ENCODE assay signal across 24 cellular contexts in the genomic region with DNA sequence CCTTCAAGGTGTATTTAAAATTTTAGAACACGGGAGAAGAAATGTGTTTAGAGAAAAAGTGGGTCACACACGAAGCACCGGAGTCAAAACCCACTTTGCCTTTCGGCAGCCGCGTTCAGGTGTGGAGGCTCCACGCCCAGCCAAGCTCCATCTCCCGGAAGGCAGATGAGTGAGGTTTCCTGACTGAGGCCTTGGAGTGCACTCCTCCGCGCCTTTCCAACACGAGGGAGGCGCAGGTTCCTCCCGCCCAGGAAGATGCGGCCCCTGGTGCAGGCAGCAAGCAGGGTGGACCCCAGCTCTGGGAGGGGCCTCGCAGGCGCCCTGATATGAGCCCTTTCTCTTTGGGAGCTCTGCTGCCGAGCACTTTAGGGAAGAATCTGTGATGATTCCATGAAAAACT. TPM values are rescaled to one million over a fixed set of nuclear protein-coding genes. Genes with fewer than 3 reads are reported as not detected.
A peak's percentile ranks its signal among the peaks of the same experiment; 100 is the strongest.
DNase-seq lines count a peak whose midpoint lies in the region; ATAC-seq, FAIRE-seq and TF ChIP-seq lines count a peak whose summit lies in the region.
"Had no signal": no experiment of that assay in that cellular context is flagged by ENCODE, and none has a peak within 500 bp of the region (broad histone marks: within the 10 kb centered on the region; RNA-seq: fewer than 3 reads in every experiment).

No MANE protein-coding gene starts in this region.

- in situ Hi-C loops in GM12878 (cut with MboI): no loop called here

- H2AFZ ChIP-seq in OCI-LY7 (ENCODE audit: low read length) (no peak overlapping the region), GM12878 (ENCODE audit: control insufficient read depth, low read depth, low read length) (no peak overlapping the region)
- H2AFZ ChIP-seq: GM23248 had no signal

- H3K9ac ChIP-seq in GM12878 (ENCODE audit: control insufficient read depth, insufficient read depth, low read length): no peak overlapping the region
- H3K9ac ChIP-seq: GM23248 had no signal

- no peak for TF ChIP-seq RAD21 in GM12878 (IDR thresholded peaks at IDR 0.05; ENCODE audit: insufficient read depth, low read depth, low read length)

- H3K27ac ChIP-seq in heart right ventricle (no peak overlapping the region), OCI-LY7 (ENCODE audit: low read depth, low read length, poor library complexity, severe bottlenecking) (no peak overlapping the region), GM12878 (ENCODE audit: control insufficient read depth, insufficient read depth) (no peak overlapping the region), gastroesophageal sphincter (no peak overlapping the region)
- H3K27ac ChIP-seq: GM23248, HL-60, SK-N-MC had no signal

- CTCF ChIA-PET in OCI-LY7 (lab: Charles Lee; ENCODE audit: unreplicated experiment): no interaction called here
- CTCF ChIA-PET in GM12878 (lab: Yijun Ruan, JAX): no interaction called here

- SMC1A ChIA-PET in GM12878 (lab: Charles Lee; ENCODE audit: uncharacterized antibody, unreplicated experiment): no interaction called here

- H3K4me1 ChIP-seq in heart right ventricle (no peaks in the 10 kb centered on the region), OCI-LY7 (ENCODE audit: insufficient read depth, low read length, poor library complexity, severe bottlenecking) (no peaks in the 10 kb centered on the region), GM12878 (ENCODE audit: control insufficient read depth, insufficient read depth, low read length) (no peaks in the 10 kb centered on the region), gastroesophageal sphincter (peaks cover 0 to 34% (median 0%) of the 10 kb centered on the region in 3 donors)

- ATAC-seq in Right ventricle myocardium inferior (no peak), heart right ventricle (no peak), GM12878 (no peak), gastroesophageal sphincter (no peak), HG03045 (IDR thresholded peaks at IDR 0.05; ENCODE audit: unreplicated experiment) (no peak)

- H3K9me3 ChIP-seq in heart right ventricle (no peaks in the 10 kb centered on the region), OCI-LY7 (ENCODE audit: low read length) (no peaks in the 10 kb centered on the region), GM12878 (replicated peaks; ENCODE audit: control insufficient read depth, insufficient read depth, low read length) (no peaks in the 10 kb centered on the region), gastroesophageal sphincter (no peaks in the 10 kb centered on the region)

- H3K27me3 ChIP-seq in heart right ventricle (no peaks in the 10 kb centered on the region), GM12878 (replicated peaks in 1 of 2; ENCODE audit: control insufficient read depth in 2 of 2, insufficient read depth in 2 of 2, low read length in 1 of 2) (no peaks in the 10 kb centered on the region), gastroesophageal sphincter (no peaks in the 10 kb centered on the region)

- DNase-seq in Right ventricle myocardium inferior (ENCODE audit: missing footprints): peak; percentile 42
- no peak for DNase-seq in heart right ventricle
- no peak for DNase-seq in OCI-LY7 (ENCODE audit: low spot score)
- no peak for DNase-seq in GM12878 (ENCODE audit: low read depth, low spot score)
- peak; percentile 38 for DNase-seq in putamen (ENCODE audit: low spot score)
- DNase-seq in NCI-H510A treated with DMSO at 0.1 percent for 48 hours (lab: John Stamatoyannopoulos, UW): no peak
- DNase-seq: 8988T, GM23248, H7, Karpas-422, NCI-H1092 treated with DMSO at 0.1 percent for 48 hours, NCI-H1436, NCI-H187, NCI-H2171 treated with DMSO at 0.1 percent for 48 hours, NCI-H345, NCI-H524 treated with DMSO at 0.1 percent for 48 hours, SIG-M5, SW 1271 had no signal

- H4K20me1 ChIP-seq in OCI-LY7 (ENCODE audit: insufficient read depth, low read length): 0 out of 2 replicates have a peak, but pooled peaks cover 6% of the 10 kb centered on the region
- no peaks in the 10 kb centered on the region for H4K20me1 ChIP-seq in GM12878 (ENCODE audit: control insufficient read depth, insufficient read depth)

- peaks cover 15% of the 10 kb centered on the region for H3K79me2 ChIP-seq in OCI-LY7 (ENCODE audit: insufficient read depth, low read depth, low read length)
- peaks cover 7% of the 10 kb centered on the region for H3K79me2 ChIP-seq in GM12878 (ENCODE audit: control insufficient read depth, insufficient read depth, low read length)

- H3K9me2 ChIP-seq in OCI-LY7 (ENCODE audit: insufficient read depth, low read length): no peaks in the 10 kb centered on the region

- H3K4me3 ChIP-seq in heart right ventricle: no peak overlapping the region
- no peak overlapping the region for H3K4me3 ChIP-seq in OCI-LY7 (ENCODE audit: low read depth, low read length, poor library complexity, severe bottlenecking)
- no peak overlapping the region for H3K4me3 ChIP-seq in GM12878
- no peak overlapping the region for H3K4me3 ChIP-seq in gastroesophageal sphincter
- H3K4me3 ChIP-seq: GM23248, SK-N-MC had no signal

- H3K36me3 ChIP-seq in heart right ventricle (peaks cover 0 to 58% (median 0%) of the 10 kb centered on the region in 9 donors), OCI-LY7 (ENCODE audit: insufficient read depth, low read length) (peaks cover 61% of the 10 kb centered on the region), GM12878 (ENCODE audit: control insufficient read depth in 2 of 2, insufficient read depth in 2 of 2, low read length in 1 of 2) (peaks cover 0 to 20% of the 10 kb centered on the region in 2 experiments; a peak in 3 of 4 replicates), gastroesophageal sphincter (peaks cover 0 to 71% of the 10 kb centered on the region in 2 donors)

- no peak for TF ChIP-seq POLR2A in GM12878 (IDR thresholded peaks at IDR 0.05; ENCODE audit: low read depth, low read length)
- no peak for TF ChIP-seq POLR2A in gastroesophageal sphincter (IDR thresholded peaks at IDR 0.05)

- no peak for FAIRE-seq in GM12878 (lab: Jason Lieb, UNC)
- FAIRE-seq: D721Med had no signal

- 76 to 81% methylated on average over 17 of the region's 17 CpGs for WGBS in heart right ventricle, 2 donors
- 87% methylated on average over 17 of the region's 17 CpGs for WGBS in GM12878 (ENCODE audit: insufficient coverage, insufficient replicate concordance, low lambda C conversion rate, missing lambda C conversion rate)
- 65 to 93% methylated on average over 6 to 11 of the region's 17 CpGs for WGBS in gastroesophageal sphincter (ENCODE audit: low coverage in 1 of 2), 2 donors

- TF ChIP-seq EP300 in GM12878 (IDR thresholded peaks at IDR 0.05; ENCODE audit: borderline replicate concordance in 1 of 2, control insufficient read depth in 1 of 2, low read depth in 2 of 2, low read length in 2 of 2): no peak
- no peak for TF ChIP-seq EP300 in gastroesophageal sphincter (IDR thresholded peaks at IDR 0.05)

- TSS peak; percentile 51 for BruUV-seq in OCI-LY7 (replicated peaks; lab: Mats Ljungman, UMichigan)
- BruUV-seq in GM12878 (replicated peaks; lab: Mats Ljungman, UMichigan): TSS peak; percentile 46

- H3K4me2 ChIP-seq in OCI-LY7 (ENCODE audit: low read length) (no peak overlapping the region), GM12878 (ENCODE audit: control insufficient read depth, insufficient read depth) (no peak overlapping the region)

- RAD21 ChIA-PET in GM12878 (lab: Charles Lee; ENCODE audit: unreplicated experiment): no interaction called here

- intact Hi-C loops in Right ventricle myocardium inferior (cut with DNase I) (no loop called here), heart right ventricle (cut with DNase I) (loop anchor here in 5 of 10 donors (5.0 to 10.0 kb wide), 3 partner anchors 60 to 83 kb away; a partner anchor contains a TSS), OCI-LY7 (cut with micrococcal nuclease; ENCODE audit: unreplicated experiment) (no loop called here), GM12878 (cut with micrococcal nuclease; ENCODE audit: unreplicated experiment) (no loop called here)

- POLR2A ChIA-PET in OCI-LY7 (lab: Charles Lee) (no interaction called here), GM12878 (lab: Charles Lee) (no interaction called here)

- TF ChIP-seq CTCF in heart right ventricle (IDR thresholded peaks at IDR 0.05): no peak
- TF ChIP-seq CTCF in OCI-LY7 (conservative IDR thresholded peaks at IDR 0.05; ENCODE audit: low read length): no peak
- TF ChIP-seq CTCF in GM12878 (IDR thresholded peaks at IDR 0.05 in 2 of 3, conservative IDR thresholded peaks at IDR 0.05 in 1 of 3; ENCODE audit: control insufficient read depth in 2 of 3, extremely low read depth in 1 of 3, insufficient read depth in 1 of 3, low read depth in 3 of 3, low read length in 3 of 3): no peak
- no peak for TF ChIP-seq CTCF in gastroesophageal sphincter (IDR thresholded peaks at IDR 0.05)

RNA-seq across cellular contexts. Expression of a gene that starts 22.5 kb away (rescaled TPM):
- total RNA-seq in Right ventricle myocardium inferior (192 TPM), heart right ventricle (100 to 1,000 TPM; 104 to 209 (median 133) TPM), OCI-LY7 (2022) (217 and 220 TPM in 2 replicates), GM12878 (2014; rRNA removed) (53.3 and 62.6 TPM in 2 replicates), GM12878 (2014; rRNA removed; fragmentation: Illumina TruSeq; extraction: Trizol) (28.1 and 30.8 TPM in 2 replicates), GM12878 (2021) (138 and 162 TPM in 2 replicates), gastroesophageal sphincter (10 to 100 TPM; 48.0 to 83.5 (median 58.7) TPM)
- polyA plus RNA-seq in heart right ventricle (100 to 1,000 TPM in 1 of 2 donors, 10 to 100 TPM in 1; 94.4 to 250 TPM), GM12878 (2011; rRNA removed) (26.0 and 52.3 TPM in 2 replicates), GM12878 (2014; fragmentation: Illumina TruSeq; extraction: Trizol) (9.6 and 30.4 TPM in 2 replicates), GM12878 (2014; fragmentation: Nextera tagmentation; extraction: Ambion mirVana) (under 1 TPM; 0.14 to 0.69 TPM), GM12878 (2014; rRNA removed) (114 and 134 TPM in 2 replicates), GM12878 (2016; fragmentation: Nextera tagmentation; extraction: Ambion mirVana) (10 to 100 TPM in 1 of 2 experiments, 1 to 10 TPM in 1; 7.7 to 10.3 TPM)
- total RNA-seq in OCI-LY7 (2014; rRNA removed; shearing (Covaris generic)): 92.3 and 103 TPM in 2 replicates
- 130 and 153 TPM in 2 replicates for total RNA-seq in GM12878 (2013; cell fraction: nucleolus; rRNA removed)
- polyA plus RNA-seq in GM12878 (2011; ENCODE audit: low read depth): 20.4 TPM
- 41.2 and 55.8 TPM in 2 replicates for polyA plus RNA-seq in GM12878 (2011; cell fraction: cytosol; rRNA removed)
- 459 and 605 TPM in 2 replicates for polyA plus RNA-seq in GM12878 (2011; cell fraction: nucleus; rRNA removed)
- polyA plus RNA-seq in GM12878 (2012): 68.8 and 74.0 TPM in 2 replicates
- 22.1 and 40.2 TPM in 2 replicates for polyA minus RNA-seq in GM12878 (2011; rRNA and poly(A)+ RNA removed)
- 42.9 and 49.3 TPM in 2 replicates for polyA minus RNA-seq in GM12878 (2011; cell fraction: cytosol; rRNA and poly(A)+ RNA removed)
- 62.5 and 113 TPM in 2 replicates for polyA minus RNA-seq in GM12878 (2011; cell fraction: nucleus; rRNA and poly(A)+ RNA removed)

RNA-seq across cellular contexts. Expression of a gene that starts 32.5 kb away (rescaled TPM):
- 1,081 TPM for total RNA-seq in Right ventricle myocardium inferior
- 1,000 to 10,000 TPM in 3 of 10 donors, 100 to 1,000 TPM in 7; 731 to 1,223 (median 884) TPM for total RNA-seq in heart right ventricle
- 1,000 to 10,000 TPM; 1,120 to 1,194 TPM for polyA plus RNA-seq in heart right ventricle
- total RNA-seq in OCI-LY7 (2014; rRNA removed; shearing (Covaris generic)): not detected in 2 replicates
- total RNA-seq in OCI-LY7 (2022): not detected in 2 replicates
- total RNA-seq in GM12878 (2013; cell fraction: nucleolus; rRNA removed): not detected in 2 replicates
- total RNA-seq in GM12878 (2014; rRNA removed): 0.11 TPM in 1 of 2 replicates, not detected in the other
- total RNA-seq in GM12878 (2014; rRNA removed; fragmentation: Illumina TruSeq; extraction: Trizol): not detected in 2 replicates
- total RNA-seq in GM12878 (2021): 0.49 and 0.61 TPM in 2 replicates
- not detected for polyA plus RNA-seq in GM12878 (2011; ENCODE audit: low read depth)
- 0.04 TPM in 1 of 2 replicates, not detected in the other for polyA plus RNA-seq in GM12878 (2011; rRNA removed)
- polyA plus RNA-seq in GM12878 (2011; cell fraction: cytosol; rRNA removed): 0.39 and 0.40 TPM in 2 replicates
- polyA plus RNA-seq in GM12878 (2011; cell fraction: nucleus; rRNA removed): 0.37 and 0.57 TPM in 2 replicates
- 0.15 and 0.22 TPM in 2 replicates for polyA plus RNA-seq in GM12878 (2012)
- not detected in 2 replicates for polyA plus RNA-seq in GM12878 (2014; fragmentation: Illumina TruSeq; extraction: Trizol)
- polyA plus RNA-seq in GM12878 (2014; fragmentation: Nextera tagmentation; extraction: Ambion mirVana): not detected
- not detected in 2 replicates for polyA plus RNA-seq in GM12878 (2014; rRNA removed)
- polyA plus RNA-seq in GM12878 (2016; fragmentation: Nextera tagmentation; extraction: Ambion mirVana): under 1 TPM; 0.37 to 0.62 TPM
- not detected in 2 replicates for polyA minus RNA-seq in GM12878 (2011; rRNA and poly(A)+ RNA removed)
- 2.9 and 4.2 TPM in 2 replicates for polyA minus RNA-seq in GM12878 (2011; cell fraction: cytosol; rRNA and poly(A)+ RNA removed)
- 1.4 TPM in 1 of 2 replicates, not detected in the other for polyA minus RNA-seq in GM12878 (2011; cell fraction: nucleus; rRNA and poly(A)+ RNA removed)
- 100 to 1,000 TPM; 165 to 518 (median 343) TPM for total RNA-seq in gastroesophageal sphincter

RNA-seq across cellular contexts. Expression of a gene that starts 43.8 kb away (rescaled TPM):
- 2.4 TPM for total RNA-seq in Right ventricle myocardium inferior
- 1 to 10 TPM in 4 of 10 donors, under 1 TPM in 4, not detected in 2; 0.42 to 2.0 (median 1.00) TPM for total RNA-seq in heart right ventricle
- under 1 TPM; 0.07 to 0.22 TPM for polyA plus RNA-seq in heart right ventricle
- total RNA-seq in OCI-LY7 (2014; rRNA removed; shearing (Covaris generic)): 1.3 and 2.3 TPM in 2 replicates
- total RNA-seq in OCI-LY7 (2022): 9.2 and 12.2 TPM in 2 replicates
- 1.2 and 2.5 TPM in 2 replicates for total RNA-seq in GM12878 (2013; cell fraction: nucleolus; rRNA removed)
- 0.49 and 1.0 TPM in 2 replicates for total RNA-seq in GM12878 (2014; rRNA removed)
- total RNA-seq in GM12878 (2014; rRNA removed; fragmentation: Illumina TruSeq; extraction: Trizol): 0.54 and 0.64 TPM in 2 replicates
- 2.7 and 4.0 TPM in 2 replicates for total RNA-seq in GM12878 (2021)
- polyA plus RNA-seq in GM12878 (2011; ENCODE audit: low read depth): 0.18 TPM
- polyA plus RNA-seq in GM12878 (2011; rRNA removed): 0.12 and 0.15 TPM in 2 replicates
- 0.15 and 0.32 TPM in 2 replicates for polyA plus RNA-seq in GM12878 (2011; cell fraction: cytosol; rRNA removed)
- polyA plus RNA-seq in GM12878 (2011; cell fraction: nucleus; rRNA removed): 2.1 and 2.2 TPM in 2 replicates
- polyA plus RNA-seq in GM12878 (2012): 0.32 and 0.34 TPM in 2 replicates
- polyA plus RNA-seq in GM12878 (2014; fragmentation: Illumina TruSeq; extraction: Trizol): 0.12 TPM in 1 of 2 replicates, not detected in the other
- polyA plus RNA-seq in GM12878 (2014; fragmentation: Nextera tagmentation; extraction: Ambion mirVana): under 1 TPM in 1 of 2 experiments, not detected in 1; 0.02 TPM
- 0.63 and 0.80 TPM in 2 replicates for polyA plus RNA-seq in GM12878 (2014; rRNA removed)
- 1 to 10 TPM; 1.1 to 1.3 TPM for polyA plus RNA-seq in GM12878 (2016; fragmentation: Nextera tagmentation; extraction: Ambion mirVana)
- 0.10 and 0.15 TPM in 2 replicates for polyA minus RNA-seq in GM12878 (2011; rRNA and poly(A)+ RNA removed)
- polyA minus RNA-seq in GM12878 (2011; cell fraction: cytosol; rRNA and poly(A)+ RNA removed): not detected in 2 replicates
- polyA minus RNA-seq in GM12878 (2011; cell fraction: nucleus; rRNA and poly(A)+ RNA removed): 0.38 and 0.60 TPM in 2 replicates
- under 1 TPM in 1 of 4 donors, not detected in 3; 0.42 TPM for total RNA-seq in gastroesophageal sphincter

RNA-seq across cellular contexts. Expression of a gene that starts 44.6 kb away (rescaled TPM):
- total RNA-seq in Right ventricle myocardium inferior: 82.0 TPM
- total RNA-seq in heart right ventricle: 100 to 1,000 TPM in 1 of 10 donors, 10 to 100 TPM in 9; 34.0 to 131 (median 51.0) TPM
- 100 to 1,000 TPM; 149 to 170 TPM for polyA plus RNA-seq in heart right ventricle
- total RNA-seq in OCI-LY7 (2014; rRNA removed; shearing (Covaris generic)): 4.1 and 4.6 TPM in 2 replicates
- 1.5 TPM in 1 of 2 replicates, not detected in the other for total RNA-seq in OCI-LY7 (2022)
- 20.9 and 21.9 TPM in 2 replicates for total RNA-seq in GM12878 (2013; cell fraction: nucleolus; rRNA removed)
- total RNA-seq in GM12878 (2014; rRNA removed): 99.4 and 101 TPM in 2 replicates
- total RNA-seq in GM12878 (2014; rRNA removed; fragmentation: Illumina TruSeq; extraction: Trizol): 87.3 and 90.6 TPM in 2 replicates
- total RNA-seq in GM12878 (2021): 177 and 188 TPM in 2 replicates
- polyA plus RNA-seq in GM12878 (2011; ENCODE audit: low read depth): 110 TPM
- 36.3 and 174 TPM in 2 replicates for polyA plus RNA-seq in GM12878 (2011; rRNA removed)
- polyA plus RNA-seq in GM12878 (2011; cell fraction: cytosol; rRNA removed): 236 and 406 TPM in 2 replicates
- polyA plus RNA-seq in GM12878 (2011; cell fraction: nucleus; rRNA removed): 273 and 302 TPM in 2 replicates
- polyA plus RNA-seq in GM12878 (2012): 224 and 253 TPM in 2 replicates
- polyA plus RNA-seq in GM12878 (2014; fragmentation: Illumina TruSeq; extraction: Trizol): 8.1 and 81.1 TPM in 2 replicates
- 100 to 1,000 TPM in 1 of 2 experiments, 10 to 100 TPM in 1; 66.8 to 134 TPM for polyA plus RNA-seq in GM12878 (2014; fragmentation: Nextera tagmentation; extraction: Ambion mirVana)
- polyA plus RNA-seq in GM12878 (2014; rRNA removed): 259 and 269 TPM in 2 replicates
- 100 to 1,000 TPM; 207 to 230 TPM for polyA plus RNA-seq in GM12878 (2016; fragmentation: Nextera tagmentation; extraction: Ambion mirVana)
- polyA minus RNA-seq in GM12878 (2011; rRNA and poly(A)+ RNA removed): 26.0 and 61.0 TPM in 2 replicates
- polyA minus RNA-seq in GM12878 (2011; cell fraction: cytosol; rRNA and poly(A)+ RNA removed): 42.5 and 76.2 TPM in 2 replicates
- 17.5 and 28.7 TPM in 2 replicates for polyA minus RNA-seq in GM12878 (2011; cell fraction: nucleus; rRNA and poly(A)+ RNA removed)
- total RNA-seq in gastroesophageal sphincter: 10 to 100 TPM; 11.2 to 57.9 (median 34.2) TPM
- total RNA-seq: G401 had no signal

RNA-seq across cellular contexts. Expression of a gene that starts 48.9 kb away (rescaled TPM):
- total RNA-seq in Right ventricle myocardium inferior (6.4 TPM), heart right ventricle (1 to 10 TPM; 2.3 to 5.2 (median 4.2) TPM), OCI-LY7 (2022) (55.8 and 58.0 TPM in 2 replicates), GM12878 (2014; rRNA removed) (23.0 and 25.8 TPM in 2 replicates), GM12878 (2014; rRNA removed; fragmentation: Illumina TruSeq; extraction: Trizol) (2.9 and 5.1 TPM in 2 replicates), GM12878 (2021) (30.5 and 34.2 TPM in 2 replicates), gastroesophageal sphincter (1 to 10 TPM; 4.6 to 7.9 (median 5.4) TPM)
- polyA plus RNA-seq in heart right ventricle (10 to 100 TPM in 1 of 2 donors, 1 to 10 TPM in 1; 8.4 to 10.0 TPM), GM12878 (2011; rRNA removed) (1.7 and 6.0 TPM in 2 replicates), GM12878 (2014; fragmentation: Illumina TruSeq; extraction: Trizol) (0.10 and 0.76 TPM in 2 replicates), GM12878 (2014; fragmentation: Nextera tagmentation; extraction: Ambion mirVana) (1 to 10 TPM in 1 of 2 experiments, under 1 TPM in 1; 0.19 to 1.6 TPM), GM12878 (2014; rRNA removed) (27.8 and 32.6 TPM in 2 replicates), GM12878 (2016; fragmentation: Nextera tagmentation; extraction: Ambion mirVana) (10 to 100 TPM; 23.3 to 29.9 TPM)
- total RNA-seq in OCI-LY7 (2014; rRNA removed; shearing (Covaris generic)): 53.2 and 57.4 TPM in 2 replicates
- 15.3 and 19.0 TPM in 2 replicates for total RNA-seq in GM12878 (2013; cell fraction: nucleolus; rRNA removed)
- polyA plus RNA-seq in GM12878 (2011; ENCODE audit: low read depth): 1.9 TPM
- 8.1 and 18.8 TPM in 2 replicates for polyA plus RNA-seq in GM12878 (2011; cell fraction: cytosol; rRNA removed)
- polyA plus RNA-seq in GM12878 (2011; cell fraction: nucleus; rRNA removed): 26.6 and 44.6 TPM in 2 replicates
- 7.2 and 9.4 TPM in 2 replicates for polyA plus RNA-seq in GM12878 (2012)
- polyA minus RNA-seq in GM12878 (2011; rRNA and poly(A)+ RNA removed): 6.5 and 9.2 TPM in 2 replicates
- polyA minus RNA-seq in GM12878 (2011; cell fraction: cytosol; rRNA and poly(A)+ RNA removed): 4.4 and 5.8 TPM in 2 replicates
- polyA minus RNA-seq in GM12878 (2011; cell fraction: nucleus; rRNA and poly(A)+ RNA removed): 8.9 and 18.4 TPM in 2 replicates

Comparison
In these comparisons a context has a peak if more than half of its experiments do, and no peak if none do; other contexts are left out.
1. DNase-seq: peak in Right ventricle myocardium inferior (single experiment) and putamen (single experiment); none in heart right ventricle (0 of 2), OCI-LY7 (single experiment), GM12878 (single experiment) and NCI-H510A treated with DMSO at 0.1 percent for 48 hours (single experiment).
2. RNA of a gene that starts 32.5 kb away (total RNA-seq): 1,081 TPM in Right ventricle myocardium inferior (single experiment), 731 to 1,223 TPM in heart right ventricle and 165 to 518 TPM in gastroesophageal sphincter; 0.11 to 0.61 TPM in GM12878 and not detected in OCI-LY7; every median in the first group is over 100 times any median in the second.